Comparison of ENCODE assay signal across 26 cellular contexts in genomic region chr7:157017149-157017548, GRCh38. TPM values are rescaled to one million over a fixed set of nuclear protein-coding genes. Genes with fewer than 3 reads are reported as not detected.
DNase-seq lines count a peak whose midpoint lies in the region; ATAC-seq, FAIRE-seq and TF ChIP-seq lines count a peak whose summit lies in the region.
"Had no signal": no experiment of that assay in that cellular context is flagged by ENCODE, and none has a peak within 500 bp of the region (broad histone marks: within the 10 kb centered on the region; RNA-seq: fewer than 3 reads in every experiment).

No MANE protein-coding gene starts in this region.

- DNase-seq in stimulated activated naive CD8-positive, alpha-beta T cell treated with anti-CD3 and anti-CD28 coated beads, Interleukin-15, amount 100 ng/mL, for 72 hours, result no peak
- DNase-seq in stimulated activated naive CD8-positive, alpha-beta T cell treated with anti-CD3 and anti-CD28 coated beads, Interleukin-15, Interleukin-2, amounts not matched to agents 100 U/mL and 50 U/mL, for 24 hours, result no peak
- DNase-seq in RPMI8226, result peak; percentile 69
- peak; percentile 52 for DNase-seq in kidney
- no peak for DNase-seq in NCI-H2029 (lab: John Stamatoyannopoulos, UW)
- no peak for DNase-seq in NCI-H1048 (lab: John Stamatoyannopoulos, UW)
- no peak for DNase-seq in CD4-positive, alpha-beta memory T cell
- DNase-seq in amygdala (lab: John Stamatoyannopoulos, UW), result no peak
- DNase-seq: activated CD4-positive, CD25-positive, alpha-beta regulatory T cell treated with anti-CD3 and anti-CD28 coated beads, Interleukin-2, amount 50 U/mL, for 72 hours; activated naive CD4-positive, alpha-beta T cell; activated T-cell treated with anti-CD3 and anti-CD28 coated beads for 4 hours; BE2C; KBM-7; mammary epithelial cell; NCI-H2107; PC-9; SIG-M5; substantia nigra; T-helper 1 cell had no signal

- CTCF ChIA-PET in CD4-positive, alpha-beta memory T cell (lab: Charles Lee; ENCODE audit: partially characterized antibody), result no interaction called here

- no peaks in the 10 kb centered on the region for H3K36me3 Mint-ChIP-seq in CD4-positive, alpha-beta memory T cell

- no peak overlapping the region for H3K27ac ChIP-seq in kidney (ENCODE audit: low read depth in 2 of 2, low read length in 2 of 2)
- H3K27ac ChIP-seq in CD4-positive, alpha-beta memory T cell (ENCODE audit: low read depth, low read length), result no peak overlapping the region
- H3K27ac ChIP-seq: coronary artery, gastroesophageal sphincter, PC-9, prostate gland had no signal

- FAIRE-seq in kidney (lab: Jason Lieb, UNC), result no peak
- FAIRE-seq: endometrium, keratinocyte had no signal

- H3K4me3 ChIP-seq in kidney (ENCODE audit: low read length in 2 of 2), result no peak overlapping the region
- no peak overlapping the region for H3K4me3 ChIP-seq in CD4-positive, alpha-beta memory T cell (ENCODE audit: low read length in 2 of 2)
- H3K4me3 ChIP-seq: coronary artery, gastroesophageal sphincter, PC-9, prostate gland had no signal

- ATAC-seq in stimulated activated naive CD8-positive, alpha-beta T cell treated with anti-CD3 and anti-CD28 coated beads, Interleukin-15, amount 100 ng/mL, for 72 hours, result peak; percentile 3
- ATAC-seq in stimulated activated naive CD8-positive, alpha-beta T cell treated with anti-CD3 and anti-CD28 coated beads, Interleukin-15, Interleukin-2, amounts not matched to agents 100 U/mL and 50 U/mL, for 24 hours, result no peak
- ATAC-seq: activated CD8-positive, alpha-beta T cell treated with anti-CD3 and anti-CD28 coated beads, Interleukin-2, amount 10 ng/mL, durations not matched to agents 7 days and 5 days; gastroesophageal sphincter had no signal

- H3K27ac Mint-ChIP-seq in stimulated activated naive CD8-positive, alpha-beta T cell treated with anti-CD3 and anti-CD28 coated beads, Interleukin-15, amount 100 ng/mL, for 72 hours, result no peak overlapping the region
- H3K27ac Mint-ChIP-seq in CD4-positive, alpha-beta memory T cell, result no peak overlapping the region
- H3K27ac Mint-ChIP-seq: activated CD8-positive, alpha-beta T cell treated with anti-CD3 and anti-CD28 coated beads, Interleukin-2, amount 10 ng/mL, durations not matched to agents 7 days and 5 days had no signal

- no peaks in the 10 kb centered on the region for H3K9me3 Mint-ChIP-seq in stimulated activated naive CD8-positive, alpha-beta T cell treated with anti-CD3 and anti-CD28 coated beads, Interleukin-15, amount 100 ng/mL, for 72 hours
- H3K9me3 Mint-ChIP-seq in CD4-positive, alpha-beta memory T cell, result no peaks in the 10 kb centered on the region

- H3K9me3 ChIP-seq in kidney (ENCODE audit: control insufficient read depth in 1 of 2, low read length in 2 of 2), result no peaks in the 10 kb centered on the region
- no peaks in the 10 kb centered on the region for H3K9me3 ChIP-seq in CD4-positive, alpha-beta memory T cell (ENCODE audit: control insufficient read depth in 1 of 2, low read length in 2 of 2)
- H3K9me3 ChIP-seq: BE2C, gastroesophageal sphincter, prostate gland had no signal

- no peak for TF ChIP-seq CTCF in kidney (IDR thresholded peaks at IDR 0.05; ENCODE audit: borderline replicate concordance, extremely low read depth, insufficient read depth)

- peaks cover 99% of the 10 kb centered on the region for H3K27me3 Mint-ChIP-seq in stimulated activated naive CD8-positive, alpha-beta T cell treated with anti-CD3 and anti-CD28 coated beads, Interleukin-15, amount 100 ng/mL, for 72 hours
- H3K27me3 Mint-ChIP-seq in CD4-positive, alpha-beta memory T cell, result peaks cover 55 to 56% of the 10 kb centered on the region in 2 donors

- intact Hi-C loops in kidney (cut with DNase I), result no loop called here
- intact Hi-C loops in CD4-positive, alpha-beta memory T cell (cut with micrococcal nuclease), result no loop called here

- POLR2A ChIA-PET in CD4-positive, alpha-beta memory T cell (lab: Charles Lee; ENCODE audit: partially characterized antibody), result no interaction called here

- no peak overlapping the region for H3K9ac ChIP-seq in kidney (ENCODE audit: low read length in 2 of 2)

- H3K4me1 Mint-ChIP-seq in stimulated activated naive CD8-positive, alpha-beta T cell treated with anti-CD3 and anti-CD28 coated beads, Interleukin-15, amount 100 ng/mL, for 72 hours, result peaks cover 66% of the 10 kb centered on the region
- peaks cover 4 to 34% (median 13%) of the 10 kb centered on the region in 4 donors for H3K4me1 Mint-ChIP-seq in CD4-positive, alpha-beta memory T cell

- H3K36me3 ChIP-seq in kidney (ENCODE audit: control insufficient read depth in 1 of 2, insufficient read depth in 2 of 2, low read length in 2 of 2), result no peaks in the 10 kb centered on the region
- no peaks in the 10 kb centered on the region for H3K36me3 ChIP-seq in CD4-positive, alpha-beta memory T cell (ENCODE audit: insufficient read depth, low read length)
- H3K36me3 ChIP-seq: BE2C, gastroesophageal sphincter, prostate gland had no signal

- peaks cover 61% of the 10 kb centered on the region for H3K27me3 ChIP-seq in CD4-positive, alpha-beta memory T cell (ENCODE audit: insufficient read depth, low read length)

- H3K4me1 ChIP-seq in kidney (ENCODE audit: control insufficient read depth in 1 of 2, insufficient read depth in 1 of 2, low read depth in 1 of 2, low read length in 2 of 2), result peaks cover 0 to 4% of the 10 kb centered on the region in 2 donors
- H3K4me1 ChIP-seq in CD4-positive, alpha-beta memory T cell (ENCODE audit: insufficient read depth, low read length), result peaks cover 21% of the 10 kb centered on the region
- H3K4me1 ChIP-seq: BE2C had no signal

- H3K4me3 Mint-ChIP-seq in stimulated activated naive CD8-positive, alpha-beta T cell treated with anti-CD3 and anti-CD28 coated beads, Interleukin-15, amount 100 ng/mL, for 72 hours, result peak overlapping the region in 1 of 2 donors; percentile 83
- H3K4me3 Mint-ChIP-seq in CD4-positive, alpha-beta memory T cell, result peak overlapping the region in 1 of 8 donors; percentile 38
- H3K4me3 Mint-ChIP-seq: activated CD8-positive, alpha-beta T cell treated with anti-CD3 and anti-CD28 coated beads, Interleukin-2, amount 10 ng/mL, durations not matched to agents 7 days and 5 days had no signal

RNA-seq across cellular contexts. Expression of gene MNX1, which starts 6.7 kb away (rescaled TPM):
- 1.1 TPM for total RNA-seq in kidney
- polyA plus RNA-seq in kidney (ENCODE audit: insufficient read depth, low read depth, low replicate concordance), result not detected
- total RNA-seq in CD4-positive, alpha-beta memory T cell, result not detected
- polyA plus RNA-seq in CD4-positive, alpha-beta memory T cell, result not detected
- total RNA-seq: activated CD8-positive, alpha-beta T cell treated with anti-CD3 and anti-CD28 coated beads, Interleukin-2, amount 10 ng/mL, durations not matched to agents 7 days and 5 days; gastroesophageal sphincter; ureter had no signal
- polyA plus RNA-seq: keratinocyte had no signal

Comparison
In these comparisons a context has a peak if more than half of its experiments do, and no peak if none do; other contexts are left out.
1. DNase-seq: peak in RPMI8226 (single experiment) and kidney (single experiment); none in stimulated activated naive CD8-positive, alpha-beta T cell treated with anti-CD3 and anti-CD28 coated beads, Interleukin-15, amount 100 ng/mL, for 72 hours (0 of 2), stimulated activated naive CD8-positive, alpha-beta T cell treated with anti-CD3 and anti-CD28 coated beads, Interleukin-15, Interleukin-2, amounts not matched to agents 100 U/mL and 50 U/mL, for 24 hours (single experiment), NCI-H2029 (single experiment), NCI-H1048 (single experiment), CD4-positive, alpha-beta memory T cell (0 of 5) and amygdala (0 of 56).